13 cellular contexts compared by ENCODE assay signal in the genomic region with DNA sequence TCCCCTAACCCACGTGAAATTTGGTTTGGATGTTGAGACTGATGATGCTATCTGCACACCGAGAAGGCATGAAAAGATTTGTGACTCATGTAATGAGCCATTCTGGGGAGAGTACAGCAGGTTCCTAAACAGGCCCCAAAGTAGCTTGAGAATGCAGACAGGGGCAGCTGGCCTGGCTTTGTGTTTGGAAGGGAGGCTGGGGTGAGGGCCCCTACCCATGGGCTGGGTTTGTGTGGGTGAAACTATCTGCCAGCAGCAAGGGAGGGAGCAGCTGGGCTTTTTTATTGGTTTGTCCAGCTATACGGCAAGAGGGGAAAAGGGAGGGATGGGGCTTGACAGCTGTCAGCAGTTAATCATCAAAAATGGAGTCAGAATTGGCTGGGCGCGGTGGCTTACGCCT. TPM values are rescaled to one million over a fixed set of nuclear protein-coding genes. Genes with fewer than 3 reads are reported as not detected.
DNase-seq lines count a peak whose midpoint lies in the region; ATAC-seq, FAIRE-seq and TF ChIP-seq lines count a peak whose summit lies in the region.
"Had no signal": no experiment of that assay in that cellular context is flagged by ENCODE, and none has a peak within 500 bp of the region (broad histone marks: within the 10 kb centered on the region; RNA-seq: fewer than 3 reads in every experiment).

No MANE protein-coding gene starts in this region.

- TF ChIP-seq CTCF in K562 (IDR thresholded peaks at IDR 0.05 in 2 of 3, conservative IDR thresholded peaks at IDR 0.05 in 1 of 3; ENCODE audit: insufficient read depth in 2 of 3, low read depth in 1 of 3, low read length in 3 of 3), result no peak
- no peak for TF ChIP-seq CTCF in progenitor cell of endocrine pancreas (IDR thresholded peaks at IDR 0.05; ENCODE audit: unreplicated experiment)

- no peaks in the 10 kb centered on the region for H3K4me1 Mint-ChIP-seq in progenitor cell of endocrine pancreas (ENCODE audit: low read depth)
- H3K4me1 Mint-ChIP-seq: CD4-positive, CD25-positive, alpha-beta regulatory T cell; stimulated activated memory B cell treated with anti-CD40 and anti-IgM and Interleukin-4, amounts not matched to agents 10 μg/mL and 1 μg/mL and 100 μg/mL, for 72 hours had no signal

- H3K4me3 ChIP-seq in K562, result no peak overlapping the region
- H3K4me3 ChIP-seq: right lobe of liver, upper lobe of left lung had no signal

- H4K20me1 ChIP-seq in K562 (replicated peaks; ENCODE audit: control insufficient read depth, insufficient read depth, low read length), result no peaks in the 10 kb centered on the region

- CTCF ChIA-PET in K562 (lab: Yijun Ruan, JAX; ENCODE audit: low intra/inter-chr PET ratio), result interaction anchor here (1.0 kb wide), 1 partner anchor 68 kb away, joined by 3 read pairs; no protein-coding TSS in a partner anchor

- POLR2A ChIA-PET in K562 (lab: Yijun Ruan, JAX), result no interaction called here

- no peak overlapping the region for H3K9ac ChIP-seq in K562 (ENCODE audit: insufficient read depth in 1 of 2, low read depth in 2 of 2, low read length in 2 of 2)

- no peak overlapping the region for H3K4me2 ChIP-seq in K562 (ENCODE audit: insufficient read depth, low read length)

- H3K27me3 Mint-ChIP-seq in progenitor cell of endocrine pancreas, result peaks cover 3% of the 10 kb centered on the region

- no peaks in the 10 kb centered on the region for H3K36me3 Mint-ChIP-seq in progenitor cell of endocrine pancreas (ENCODE audit: insufficient read depth)
- H3K36me3 Mint-ChIP-seq: activated naive CD4-positive, alpha-beta T cell treated with anti-CD3 and anti-CD28 coated beads, Interleukin-2, amount 50 U/mL, for 72 hours; CD4-positive, CD25-positive, alpha-beta regulatory T cell; stimulated activated memory B cell treated with anti-CD40 and anti-IgM and Interleukin-4, amounts not matched to agents 10 μg/mL and 1 μg/mL and 100 μg/mL, for 72 hours had no signal

- no peak overlapping the region for H3K27ac ChIP-seq in K562 (ENCODE audit: extremely low read depth, low read depth, low read length)
- H3K27ac ChIP-seq: right lobe of liver, upper lobe of left lung had no signal

- FAIRE-seq in K562 (lab: Jason Lieb, UNC), result no peak
- FAIRE-seq: TTC549 had no signal

- no peaks in the 10 kb centered on the region for H3K27me3 ChIP-seq in K562 (ENCODE audit: control insufficient read depth in 2 of 2, insufficient read depth in 2 of 2, low read length in 2 of 2)
- H3K27me3 ChIP-seq: right lobe of liver, upper lobe of left lung had no signal

- H3K36me3 ChIP-seq in K562 (ENCODE audit: control insufficient read depth, insufficient read depth, low read length), result no peaks in the 10 kb centered on the region
- H3K36me3 ChIP-seq: right lobe of liver, upper lobe of left lung had no signal

- no peaks in the 10 kb centered on the region for H3K79me2 ChIP-seq in K562 (ENCODE audit: control insufficient read depth, insufficient read depth, low read length)

- no peak overlapping the region for H2AFZ ChIP-seq in K562 (ENCODE audit: low read depth, low read length)

- H3K4me1 ChIP-seq in K562 (replicated peaks in 1 of 2; ENCODE audit: control insufficient read depth in 2 of 2, insufficient read depth in 2 of 2, low read length in 2 of 2), result no peaks in the 10 kb centered on the region; a peak in 2 of 5 replicates
- H3K4me1 ChIP-seq: right lobe of liver, upper lobe of left lung had no signal

- TF ChIP-seq RAD21 in K562 (CRISPR knock-in tag; conservative IDR thresholded peaks at IDR 0.05 in 1 of 2, IDR thresholded peaks at IDR 0.05 in 1 of 2), result no peak

- TF ChIP-seq EP300 in K562 (IDR thresholded peaks at IDR 0.05; ENCODE audit: low read length), result no peak

- in situ Hi-C loops in K562 (cut with MboI), result no loop called here

- no peaks in the 10 kb centered on the region for H3K9me1 ChIP-seq in K562 (ENCODE audit: control insufficient read depth, insufficient read depth, low read length)

- H3K9me3 Mint-ChIP-seq in progenitor cell of endocrine pancreas (ENCODE audit: low read depth), result no peaks in the 10 kb centered on the region
- H3K9me3 Mint-ChIP-seq: activated naive CD4-positive, alpha-beta T cell treated with anti-CD3 and anti-CD28 coated beads, Interleukin-2, amount 50 U/mL, for 72 hours; CD4-positive, CD25-positive, alpha-beta regulatory T cell; stimulated activated memory B cell treated with anti-CD40 and anti-IgM and Interleukin-4, amounts not matched to agents 10 μg/mL and 1 μg/mL and 100 μg/mL, for 72 hours had no signal

- ATAC-seq in K562, result no peak
- ATAC-seq: right lobe of liver; stimulated activated memory B cell treated with anti-CD40 and anti-IgM and Interleukin-4, amounts not matched to agents 10 μg/mL and 1 μg/mL and 100 μg/mL, for 72 hours had no signal

- BruUV-seq in K562 (replicated peaks; lab: Mats Ljungman, UMichigan), result no TSS peak

- H3K9me3 ChIP-seq in K562 (replicated peaks; ENCODE audit: control insufficient read depth, insufficient read depth, low read depth, low read length), result no peaks in the 10 kb centered on the region
- H3K9me3 ChIP-seq: right lobe of liver, upper lobe of left lung had no signal

- DNase-seq in ELR (ENCODE audit: low read depth) (peak; percentile 65), NCI-H226 (peak; percentile 26), K562 (ENCODE audit: extremely low read depth in 1 of 4, low spot score in 3 of 4) (no peak), kidney tubule cell (ENCODE audit: low spot score) (peak; percentile 37), inferior parietal cortex (ENCODE audit: extremely low spot score) (no peak), DMS53 treated with DMSO at 0.1 percent for 48 hours (lab: John Stamatoyannopoulos, UW; ENCODE audit: unreplicated experiment) (no peak), progenitor cell of endocrine pancreas (ENCODE audit: low spot score, unreplicated experiment) (no peak)
- DNase-seq: CD4-positive, CD25-positive, alpha-beta regulatory T cell; right lobe of liver; upper lobe of left lung had no signal

- no peak for TF ChIP-seq POLR2A in K562 (conservative IDR thresholded peaks at IDR 0.05)

- intact Hi-C loops in K562 (cut with micrococcal nuclease), result no loop called here

- H3K4me3 Mint-ChIP-seq in progenitor cell of endocrine pancreas (ENCODE audit: low read depth), result no peak overlapping the region
- H3K4me3 Mint-ChIP-seq: CD4-positive, CD25-positive, alpha-beta regulatory T cell; stimulated activated memory B cell treated with anti-CD40 and anti-IgM and Interleukin-4, amounts not matched to agents 10 μg/mL and 1 μg/mL and 100 μg/mL, for 72 hours had no signal

- H3K27ac Mint-ChIP-seq in progenitor cell of endocrine pancreas, result no peak overlapping the region
- H3K27ac Mint-ChIP-seq: CD4-positive, CD25-positive, alpha-beta regulatory T cell; stimulated activated memory B cell treated with anti-CD40 and anti-IgM and Interleukin-4, amounts not matched to agents 10 μg/mL and 1 μg/mL and 100 μg/mL, for 72 hours had no signal

- 14% methylated on average over 5 of the region's 6 CpGs for WGBS in K562 (ENCODE audit: insufficient coverage, low coverage, missing lambda C conversion rate)

TF ChIP-seq in K562, 482 proteins besides CTCF, POLR2A, EP300 and RAD21 (continues in another document):
- no peak for TF ChIP-seq GATAD2B (IDR thresholded peaks at IDR 0.05; ENCODE audit: borderline replicate concordance)
- TF ChIP-seq HOXB6 (CRISPR knock-in tag; IDR thresholded peaks at IDR 0.05; ENCODE audit: borderline replicate concordance), result no peak
- no peak for TF ChIP-seq MEF2D (tag; conservative IDR thresholded peaks at IDR 0.05; ENCODE audit: low read depth)
- no peak for TF ChIP-seq ATF2 (CRISPR knock-in tag; IDR thresholded peaks at IDR 0.05)
- no peak for TF ChIP-seq PRMT5 (CRISPR knock-in tag; IDR thresholded peaks at IDR 0.05)
- no peak for TF ChIP-seq HMG20A (CRISPR knock-in tag; conservative IDR thresholded peaks at IDR 0.05)
- peak; percentile 35 for TF ChIP-seq MEIS2 (IDR thresholded peaks at IDR 0.05; ENCODE audit: partially characterized antibody)

RNA-seq across cellular contexts. Expression of gene SMOX, which starts 46.2 kb away (rescaled TPM):
- 0.84 and 6.1 TPM in 2 replicates for total RNA-seq in K562 (2011; cell fraction: chromatin; rRNA removed; ENCODE audit: low replicate concordance)
- 3.0 and 3.2 TPM in 2 replicates for total RNA-seq in K562 (2011; cell fraction: nucleolus; rRNA removed)
- total RNA-seq in K562 (2011; cell fraction: nucleoplasm; rRNA removed), result 2.4 and 3.3 TPM in 2 replicates
- total RNA-seq in K562 (2014; rRNA removed) (6.7 and 8.2 TPM in 2 replicates), K562 (2014; rRNA removed; fragmentation: Illumina TruSeq; extraction: Trizol) (1.3 and 1.6 TPM in 2 replicates), K562 (2015; rRNA removed; fragmentation: Illumina TruSeq; extraction: Trizol) (3.7 and 4.3 TPM in 2 replicates), K562 (2021) (5.7 and 8.4 TPM in 2 replicates), progenitor cell of endocrine pancreas (23.5 and 26.8 TPM in 2 replicates)
- polyA plus RNA-seq in K562 (2011; rRNA removed) (1.9 and 2.2 TPM in 2 replicates), K562 (2014; fragmentation: Illumina TruSeq; extraction: Trizol) (4.3 and 8.0 TPM in 2 replicates), K562 (2014; fragmentation: Nextera tagmentation; extraction: Ambion mirVana) (1 to 10 TPM in 1 of 2 experiments, under 1 TPM in 1; 0.76 to 1.5 TPM), K562 (2014; rRNA removed) (5.7 and 8.3 TPM in 2 replicates)
- 5.0 and 7.4 TPM in 2 replicates for polyA plus RNA-seq in K562 (2011; cell fraction: cytosol; rRNA removed)
- 3.9 and 11.2 TPM in 2 replicates for polyA plus RNA-seq in K562 (2011; cell fraction: nucleus; rRNA removed)
- 8.5 and 13.7 TPM in 2 replicates for polyA plus RNA-seq in K562 (2012)
- polyA minus RNA-seq in K562 (2011; rRNA and poly(A)+ RNA removed), result 0.81 and 1.4 TPM in 2 replicates
- polyA minus RNA-seq in K562 (2011; cell fraction: cytosol; rRNA and poly(A)+ RNA removed), result 1.1 and 1.6 TPM in 2 replicates
- 1.1 and 1.2 TPM in 2 replicates for polyA minus RNA-seq in K562 (2011; cell fraction: nucleus; rRNA and poly(A)+ RNA removed)

Comparison
In these comparisons a context has a peak if more than half of its experiments do, and no peak if none do; other contexts are left out.
1. DNase-seq: peak in ELR (single experiment), NCI-H226 (single experiment) and kidney tubule cell (single experiment); none in K562 (0 of 4), inferior parietal cortex (single experiment), DMS53 treated with DMSO at 0.1 percent for 48 hours (single experiment) and progenitor cell of endocrine pancreas (single experiment).